In genomic region chr22:50296658-50297490, GRCh38 we compare ENCODE assay signal across 16 cellular contexts. TPM values are rescaled to one million over a fixed set of nuclear protein-coding genes. Genes with fewer than 3 reads are reported as not detected.
DNase-seq lines count a peak whose midpoint lies in the region; TF ChIP-seq lines count a peak whose summit lies in the region.
"Had no signal": no experiment of that assay in that cellular context is flagged by ENCODE, and none has a peak within 500 bp of the region (broad histone marks: within the 10 kb centered on the region; RNA-seq: fewer than 3 reads in every experiment).

No MANE protein-coding gene starts in this region.

- no TSS peak for BruUV-seq in mammary epithelial cell (replicated peaks; lab: Mats Ljungman, UMichigan)

- peak overlapping the region; percentile 11 for H2AK5ac ChIP-seq in mesenchymal stem cell (ENCODE audit: low read length, severe bottlenecking)

- H3K4me3 Mint-ChIP-seq in HFFc6 = no peak overlapping the region
- no peak overlapping the region for H3K4me3 Mint-ChIP-seq in glutamatergic neuron (ENCODE audit: unreplicated experiment)
- H3K4me3 Mint-ChIP-seq: CD4-positive, CD25-positive, alpha-beta regulatory T cell; T-cell had no signal

- no peak for TF ChIP-seq EP300 in tibial nerve (IDR thresholded peaks at IDR 0.05)

- WGBS in mammary epithelial cell (ENCODE audit: low coverage, missing lambda C conversion rate) = 47% methylated on average over 14 of the region's 29 CpGs
- WGBS in mesenchymal stem cell = 91% methylated on average over 29 of the region's 29 CpGs
- WGBS in tibial nerve, 2 donors = 34 to 37% methylated on average over 18 to 27 of the region's 29 CpGs

- H3K36me3 Mint-ChIP-seq in HFFc6 (ENCODE audit: low read depth) (peaks cover 9% of the 10 kb centered on the region; the same call in 1 of the 2 replicates), glutamatergic neuron (ENCODE audit: unreplicated experiment) (no peaks in the 10 kb centered on the region)
- H3K36me3 Mint-ChIP-seq: CD4-positive, CD25-positive, alpha-beta regulatory T cell; T-cell had no signal

- H3K4me3 ChIP-seq in mammary epithelial cell (replicated peaks in 1 of 3; ENCODE audit: insufficient read depth in 1 of 3, low read depth in 2 of 3, low read length in 3 of 3) (no peak overlapping the region), mesenchymal stem cell (ENCODE audit: insufficient read depth in 1 of 2, low read depth in 1 of 2, low read length in 2 of 2) (no peak overlapping the region), tibial nerve (no peak overlapping the region)
- H3K4me3 ChIP-seq: ovary, thoracic aorta had no signal

- H4K8ac ChIP-seq in mesenchymal stem cell (ENCODE audit: low read length) = no peak overlapping the region

- H3K18ac ChIP-seq in mesenchymal stem cell (ENCODE audit: low read depth in 1 of 2, low read length in 2 of 2) = peak overlapping the region in 1 of 2 experiments; percentile 67

- H3K27ac ChIP-seq in mammary epithelial cell (ENCODE audit: insufficient read depth, low read depth, low read length) (no peak overlapping the region), mesenchymal stem cell (ENCODE audit: low read length, poor library complexity, severe bottlenecking) (peak overlapping the region; percentile 64), tibial nerve (peak overlapping the region in 3 of 4 donors; percentile 55 to 97 (median 92))

- peak overlapping the region; percentile 16 for H4K91ac ChIP-seq in mesenchymal stem cell (ENCODE audit: low read length)

- H3K9me3 ChIP-seq in mammary epithelial cell (replicated peaks; ENCODE audit: insufficient read depth, low read length) (no peaks in the 10 kb centered on the region), mesenchymal stem cell (ENCODE audit: control insufficient read depth, low read length) (no peaks in the 10 kb centered on the region), tibial nerve (no peaks in the 10 kb centered on the region)
- H3K9me3 ChIP-seq: ovary, thoracic aorta had no signal

- no peak overlapping the region for H2BK15ac ChIP-seq in mesenchymal stem cell (ENCODE audit: low read depth, poor library complexity, severe bottlenecking)

- intact Hi-C loops in mammary epithelial cell (cut with micrococcal nuclease) = no loop called here

- peak overlapping the region; percentile 20 for H3K4me2 ChIP-seq in mammary epithelial cell (ENCODE audit: insufficient read depth, low read depth, low read length)
- H3K4me2 ChIP-seq in mesenchymal stem cell (ENCODE audit: low read length, poor library complexity, severe bottlenecking) = no peak overlapping the region

- peaks cover 100% of the 10 kb centered on the region for H3K79me2 ChIP-seq in mammary epithelial cell (ENCODE audit: insufficient read depth, low read length)

- TF ChIP-seq POLR2A in tibial nerve (IDR thresholded peaks at IDR 0.05) = no peak

- H3K79me1 ChIP-seq in mesenchymal stem cell (replicated peaks; ENCODE audit: low read length, poor library complexity, severe bottlenecking) = no peaks in the 10 kb centered on the region

- H3K9ac ChIP-seq in mammary epithelial cell (ENCODE audit: insufficient read depth, low read length) (no peak overlapping the region), mesenchymal stem cell (ENCODE audit: low read length) (no peak overlapping the region)

- H3K23ac ChIP-seq in mesenchymal stem cell (ENCODE audit: low read length in 2 of 2) = peak overlapping the region in 1 of 2 experiments; percentile 40

- dilution Hi-C loops in mammary epithelial cell (cut with HindIII; ENCODE audit: low sequenced_read_pairs) = no loop called here

- peak overlapping the region; percentile 63; the same call in 1 of the 2 replicates for H3K27ac Mint-ChIP-seq in HFFc6
- no peak overlapping the region for H3K27ac Mint-ChIP-seq in glutamatergic neuron (ENCODE audit: unreplicated experiment)
- H3K27ac Mint-ChIP-seq: CD4-positive, CD25-positive, alpha-beta regulatory T cell; T-cell had no signal

- no peak overlapping the region for H2BK120ac ChIP-seq in mesenchymal stem cell (ENCODE audit: low read depth, low read length)

- H3K14ac ChIP-seq in mesenchymal stem cell (ENCODE audit: low read length in 2 of 2) = peak overlapping the region in 1 of 2 experiments; percentile 64

- H3K4me1 Mint-ChIP-seq in HFFc6 (ENCODE audit: low read depth) (peaks cover 48% of the 10 kb centered on the region), glutamatergic neuron (ENCODE audit: low read depth, unreplicated experiment) (peaks cover 3% of the 10 kb centered on the region)

- H3K27me3 Mint-ChIP-seq in HFFc6 (ENCODE audit: insufficient read depth) = peaks cover 6% of the 10 kb centered on the region; the same call in 1 of the 2 replicates
- peaks cover 1% of the 10 kb centered on the region for H3K27me3 Mint-ChIP-seq in glutamatergic neuron (ENCODE audit: unreplicated experiment)

- H3K9me3 Mint-ChIP-seq in HFFc6 (no peaks in the 10 kb centered on the region), glutamatergic neuron (ENCODE audit: unreplicated experiment) (peaks cover 5% of the 10 kb centered on the region)
- H3K9me3 Mint-ChIP-seq: T-cell had no signal

- peak overlapping the region in 1 of 2 experiments; percentile 67 for H2BK12ac ChIP-seq in mesenchymal stem cell (ENCODE audit: low read length in 2 of 2)

- H3K4ac ChIP-seq in mesenchymal stem cell (ENCODE audit: low read depth in 1 of 2, low read length in 2 of 2) = no peak overlapping the region

- DNase-seq in HFFc6 (no peak), mammary epithelial cell (no peak), mesenchymal stem cell (no peak), tibial nerve (ENCODE audit: low spot score in 2 of 2) (no peak), anterior cingulate cortex (lab: John Stamatoyannopoulos, UW) (no peak), NCI-H2081 (lab: John Stamatoyannopoulos, UW) (no peak), glutamatergic neuron (no peak)
- no peak for DNase-seq in activated T-cell treated with anti-CD3 and anti-CD28 coated beads, Interleukin-2, amount 50 U/mL, for 1 hour
- DNase-seq: activated CD4-positive, alpha-beta T cell treated with anti-CD3 and anti-CD28 coated beads for 4 hours; amygdala; CD4-positive, CD25-positive, alpha-beta regulatory T cell; dermis blood vessel endothelial cell; NCI-H1092; T-cell had no signal

- CTCF ChIA-PET in mammary epithelial cell (lab: Charles Lee; ENCODE audit: low non-redundant PET) = no interaction called here

- no peak overlapping the region for H2AFZ ChIP-seq in mammary epithelial cell (ENCODE audit: low read depth, low read length)
- no peak overlapping the region for H2AFZ ChIP-seq in mesenchymal stem cell (ENCODE audit: low read depth, low read length)

- no peak overlapping the region for H2BK5ac ChIP-seq in mesenchymal stem cell (ENCODE audit: low read depth, low read length, poor library complexity, severe bottlenecking)

- H3K36me3 ChIP-seq in mammary epithelial cell (ENCODE audit: insufficient read depth, low read length) (no peaks in the 10 kb centered on the region), mesenchymal stem cell (ENCODE audit: control insufficient read depth in 1 of 2, insufficient read depth in 2 of 2, low read depth in 1 of 2, low read length in 2 of 2) (peaks cover 10 to 48% of the 10 kb centered on the region in 2 experiments), tibial nerve (no peaks in the 10 kb centered on the region)
- H3K36me3 ChIP-seq: ovary, thoracic aorta had no signal

- in situ Hi-C loops in mammary epithelial cell (cut with MboI; ENCODE audit: low sequenced_read_pairs in 2 of 2) = no loop called here

- no peaks in the 10 kb centered on the region for H3K27me3 ChIP-seq in mammary epithelial cell (ENCODE audit: insufficient read depth, low read length)
- no peaks in the 10 kb centered on the region for H3K27me3 ChIP-seq in mesenchymal stem cell (ENCODE audit: control insufficient read depth in 1 of 2, insufficient read depth in 1 of 2, low read length in 2 of 2)
- no peaks in the 10 kb centered on the region for H3K27me3 ChIP-seq in tibial nerve
- H3K27me3 ChIP-seq: ovary had no signal

- TF ChIP-seq CTCF in HFFc6 (IDR thresholded peaks at IDR 0.05) = no peak
- TF ChIP-seq CTCF in mammary epithelial cell (conservative IDR thresholded peaks at IDR 0.05 in 1 of 2, IDR thresholded peaks at IDR 0.05 in 1 of 2; ENCODE audit: extremely low read depth in 1 of 2, insufficient read depth in 1 of 2, low read depth in 1 of 2, low read length in 2 of 2) = no peak
- no peak for TF ChIP-seq CTCF in tibial nerve (IDR thresholded peaks at IDR 0.05)
- no peak for TF ChIP-seq CTCF in glutamatergic neuron (IDR thresholded peaks at IDR 0.05; ENCODE audit: partially characterized antibody, unreplicated experiment)

- peaks cover 65% of the 10 kb centered on the region for H3K4me1 ChIP-seq in mammary epithelial cell (ENCODE audit: insufficient read depth, low read length)
- peaks cover 84% of the 10 kb centered on the region for H3K4me1 ChIP-seq in mesenchymal stem cell (ENCODE audit: control insufficient read depth, insufficient read depth, low read depth, low read length)
- peaks cover 0 to 100% (median 86%) of the 10 kb centered on the region in 4 donors for H3K4me1 ChIP-seq in tibial nerve

- peaks cover 4% of the 10 kb centered on the region for H4K20me1 ChIP-seq in mammary epithelial cell (ENCODE audit: insufficient read depth, low read length)

RNA-seq across cellular contexts. Expression of gene PLXNB2, which starts 10.6 kb away (rescaled TPM):
- 100 to 1,000 TPM; 280 to 370 (median 291) TPM for total RNA-seq in HFFc6 (2021; fragmentation: NEBNext Ultra II Directional; extraction: Animal tissue kit (Norgen Biotek cat#: 25700))
- total RNA-seq in mammary epithelial cell (100 to 1,000 TPM; 122 to 240 TPM), tibial nerve (100 to 1,000 TPM; 135 to 193 (median 165) TPM), glutamatergic neuron (ENCODE audit: unreplicated experiment) (95.2 TPM)
- polyA plus RNA-seq in mammary epithelial cell = 96.4 TPM
- polyA minus RNA-seq in mammary epithelial cell = 162 TPM
- polyA plus RNA-seq in mesenchymal stem cell (2013, experiment 1 of 2) = 242 TPM
- polyA plus RNA-seq in mesenchymal stem cell (2013, experiment 2 of 2) = 231 TPM

RNA-seq across cellular contexts. Expression of gene MAPK11, which starts 26.7 kb away (rescaled TPM):
- 10 to 100 TPM in 1 of 6 experiments, 1 to 10 TPM in 5; 6.0 to 10.2 (median 7.8) TPM for total RNA-seq in HFFc6 (2021; fragmentation: NEBNext Ultra II Directional; extraction: Animal tissue kit (Norgen Biotek cat#: 25700))
- total RNA-seq in mammary epithelial cell (10 to 100 TPM in 1 of 2 donors, 1 to 10 TPM in 1; 9.3 to 10.0 TPM), tibial nerve (10 to 100 TPM in 3 of 4 donors, 1 to 10 TPM in 1; 8.7 to 33.3 (median 19.6) TPM), glutamatergic neuron (ENCODE audit: unreplicated experiment) (131 TPM)
- 3.4 TPM for polyA plus RNA-seq in mammary epithelial cell
- polyA minus RNA-seq in mammary epithelial cell = 4.2 TPM
- 5.5 TPM for polyA plus RNA-seq in mesenchymal stem cell (2013, experiment 1 of 2)
- 5.0 TPM for polyA plus RNA-seq in mesenchymal stem cell (2013, experiment 2 of 2)

RNA-seq across cellular contexts. Expression of gene DENND6B, which starts 29.9 kb away (rescaled TPM):
- total RNA-seq in HFFc6 (2021; fragmentation: NEBNext Ultra II Directional; extraction: Animal tissue kit (Norgen Biotek cat#: 25700)) = 1 to 10 TPM; 1.4 to 2.5 (median 1.9) TPM
- total RNA-seq in mammary epithelial cell = 1 to 10 TPM; 2.0 to 3.4 TPM
- 1.2 TPM for polyA plus RNA-seq in mammary epithelial cell
- polyA minus RNA-seq in mammary epithelial cell = 9.9 TPM
- polyA plus RNA-seq in mesenchymal stem cell (2013, experiment 1 of 2) = 4.2 TPM
- 3.7 TPM for polyA plus RNA-seq in mesenchymal stem cell (2013, experiment 2 of 2)
- total RNA-seq in tibial nerve = 10 to 100 TPM in 3 of 4 donors, 1 to 10 TPM in 1; 8.6 to 13.1 (median 11.7) TPM
- 32.1 TPM for total RNA-seq in glutamatergic neuron (ENCODE audit: unreplicated experiment)

RNA-seq across cellular contexts. Expression of gene MAPK12, which starts 35.4 kb away (rescaled TPM):
- total RNA-seq in HFFc6 (2021; fragmentation: NEBNext Ultra II Directional; extraction: Animal tissue kit (Norgen Biotek cat#: 25700)) = 10 to 100 TPM; 31.4 to 39.5 (median 34.1) TPM
- total RNA-seq in mammary epithelial cell (10 to 100 TPM; 11.1 to 11.5 TPM), tibial nerve (10 to 100 TPM; 12.3 to 32.0 (median 24.1) TPM), glutamatergic neuron (ENCODE audit: unreplicated experiment) (88.5 TPM)
- 5.8 TPM for polyA plus RNA-seq in mammary epithelial cell
- 1.1 TPM for polyA minus RNA-seq in mammary epithelial cell
- 34.8 TPM for polyA plus RNA-seq in mesenchymal stem cell (2013, experiment 1 of 2)
- polyA plus RNA-seq in mesenchymal stem cell (2013, experiment 2 of 2) = 35.2 TPM

RNA-seq across cellular contexts. Expression of gene HDAC10, which starts 45.8 kb away (rescaled TPM):
- 10 to 100 TPM; 24.2 to 30.9 (median 28.9) TPM for total RNA-seq in HFFc6 (2021; fragmentation: NEBNext Ultra II Directional; extraction: Animal tissue kit (Norgen Biotek cat#: 25700))
- total RNA-seq in mammary epithelial cell = 10 to 100 TPM; 10.7 to 23.6 TPM
- polyA plus RNA-seq in mammary epithelial cell = 8.9 TPM
- polyA minus RNA-seq in mammary epithelial cell = 2.7 TPM
- 21.1 TPM for polyA plus RNA-seq in mesenchymal stem cell (2013, experiment 1 of 2)
- polyA plus RNA-seq in mesenchymal stem cell (2013, experiment 2 of 2) = 19.2 TPM
- total RNA-seq in tibial nerve = 100 to 1,000 TPM in 1 of 4 donors, 10 to 100 TPM in 3; 41.2 to 105 (median 55.4) TPM
- total RNA-seq in glutamatergic neuron (ENCODE audit: unreplicated experiment) = 88.2 TPM
